Comparison of ENCODE assay signal across 9 cellular contexts in the genomic region with DNA sequence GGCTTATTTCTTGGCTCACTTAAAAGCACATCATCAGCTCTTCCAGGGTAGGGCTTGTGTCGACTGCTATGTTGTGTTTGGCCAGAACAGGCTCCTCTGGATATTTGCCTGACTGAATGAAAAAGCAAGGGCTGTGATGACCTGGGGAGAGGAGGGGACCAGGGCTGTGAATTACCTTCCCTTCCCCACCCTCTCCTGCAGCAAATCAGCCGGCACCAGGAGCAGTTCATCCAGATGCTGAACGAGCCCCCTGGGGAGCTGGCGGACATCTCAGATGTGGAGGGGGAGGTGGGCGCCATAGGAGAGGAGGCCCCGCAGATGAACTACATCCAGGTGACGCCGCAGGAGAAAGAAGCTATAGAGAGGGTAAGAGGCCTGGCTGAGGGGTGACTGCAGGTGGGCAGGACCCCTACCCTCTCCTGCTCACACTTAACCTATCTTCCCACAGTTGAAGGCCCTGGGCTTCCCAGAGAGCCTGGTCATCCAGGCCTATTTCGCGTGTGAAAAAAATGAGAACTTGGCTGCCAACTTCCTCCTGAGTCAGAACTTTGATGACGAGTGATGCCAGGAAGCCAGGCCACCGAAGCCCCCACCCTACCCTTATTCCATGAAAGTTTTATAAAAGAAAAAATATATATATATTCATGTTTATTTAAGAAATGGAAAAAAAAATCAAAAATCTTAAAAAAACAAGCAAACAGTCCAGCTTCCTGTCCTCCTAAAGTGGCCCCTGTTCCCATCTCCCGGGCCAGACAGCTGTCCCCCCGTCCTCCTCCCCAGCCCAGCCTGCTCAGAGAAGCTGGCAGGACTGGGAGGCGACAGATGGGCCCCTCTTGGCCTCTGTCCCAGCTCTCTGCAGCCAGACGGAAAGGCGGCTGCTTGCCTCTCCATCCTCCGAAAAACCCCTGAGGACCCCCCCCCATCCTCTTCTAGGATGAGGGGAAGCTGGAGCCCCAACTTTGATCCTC. TPM values are rescaled to one million over a fixed set of nuclear protein-coding genes. Genes with fewer than 3 reads are reported as not detected.
DNase-seq lines count a peak whose midpoint lies in the region; ATAC-seq, FAIRE-seq and TF ChIP-seq lines count a peak whose summit lies in the region.
"Had no signal": no experiment of that assay in that cellular context is flagged by ENCODE, and none has a peak within 500 bp of the region (broad histone marks: within the 10 kb centered on the region; RNA-seq: fewer than 3 reads in every experiment).

No MANE protein-coding gene starts in this region.

- no peak for ATAC-seq in HG02852 (IDR thresholded peaks at IDR 0.05; ENCODE audit: unreplicated experiment)
- ATAC-seq in HG02938 (IDR thresholded peaks at IDR 0.05; ENCODE audit: unreplicated experiment) = no peak

- FAIRE-seq in GM12891 (lab: Jason Lieb, UNC) = no peak

- TF ChIP-seq POLR2A in GM12891 (IDR thresholded peaks at IDR 0.05; ENCODE audit: low read depth, low read length) = no peak

- DNase-seq in EL = peak; percentile 83
- peak; percentile 86 for DNase-seq in NCI-H82 treated with DMSO at 0.1 percent for 48 hours (lab: John Stamatoyannopoulos, UW; ENCODE audit: unreplicated experiment)
- peak; percentile 78 to 92 for DNase-seq in dermis microvascular lymphatic vessel endothelial cell (ENCODE audit: low read depth in 2 of 2)
- DNase-seq in nucleus accumbens (lab: John Stamatoyannopoulos, UW) = peak in 50 of 56 donors; percentile 2 to 75 (median 50)
- no peak for DNase-seq in SIG-M5 treated with dmso at 0.1 percent for 504 hours (lab: John Stamatoyannopoulos, UW; ENCODE audit: unreplicated experiment)
- DNase-seq in GM12891 (ENCODE audit: insufficient read length, low spot score) = no peak
- DNase-seq: activated naive CD8-positive, alpha-beta T cell treated with anti-CD3 and anti-CD28 coated beads, Interleukin-2, amount 10 ng/mL, durations not matched to agents 7 days and 5 days had no signal

TF ChIP-seq in GM12891, 5 proteins besides CTCF, POLR2A, EP300 and RAD21:
- TF ChIP-seq TAF1 (IDR thresholded peaks at IDR 0.05; ENCODE audit: low read depth, low read length) = no peak
- no peak for TF ChIP-seq POU2F2 (IDR thresholded peaks at IDR 0.05; ENCODE audit: low read depth, low read length)
- no peak for TF ChIP-seq PAX5 (IDR thresholded peaks at IDR 0.05; ENCODE audit: insufficient read depth, low read length, severe bottlenecking)
- no peak for TF ChIP-seq SPI1 (IDR thresholded peaks at IDR 0.05; ENCODE audit: low read depth, low read length)
- no peak; the same call in none of the 2 replicates for TF ChIP-seq POLR2AphosphoS5 (IDR thresholded peaks at IDR 0.05; ENCODE audit: low read depth, low read length)

RNA-seq across cellular contexts. Expression of gene GADD45GIP1, which starts 4.3 kb away (rescaled TPM):
- 17.6 and 24.0 TPM in 2 replicates for total RNA-seq in dermis microvascular lymphatic vessel endothelial cell
- polyA plus RNA-seq in GM12891 (2012; ENCODE audit: low read depth, missing spikeins) = 38.0 TPM

RNA-seq across cellular contexts. Expression of gene RAD23A, which starts 7.1 kb away (rescaled TPM):
- 52.4 and 59.2 TPM in 2 replicates for total RNA-seq in dermis microvascular lymphatic vessel endothelial cell
- 108 TPM for polyA plus RNA-seq in GM12891 (2012; ENCODE audit: low read depth, missing spikeins)

RNA-seq across cellular contexts. Expression of gene CALR, which starts 14.4 kb away (rescaled TPM):
- total RNA-seq in dermis microvascular lymphatic vessel endothelial cell = 1,348 and 1,401 TPM in 2 replicates
- polyA plus RNA-seq in GM12891 (2012; ENCODE audit: low read depth, missing spikeins) = 578 TPM

RNA-seq across cellular contexts. Expression of gene DAND5, which starts 16.6 kb away (rescaled TPM):
- total RNA-seq in dermis microvascular lymphatic vessel endothelial cell = 0.25 and 0.26 TPM in 2 replicates
- not detected for polyA plus RNA-seq in GM12891 (2012; ENCODE audit: low read depth, missing spikeins)
- total RNA-seq: activated naive CD8-positive, alpha-beta T cell treated with anti-CD3 and anti-CD28 coated beads, Interleukin-2, amount 10 ng/mL, durations not matched to agents 7 days and 5 days had no signal

RNA-seq across cellular contexts. Expression of gene FARSA, which starts 19.3 kb away (rescaled TPM):
- 44.6 and 49.3 TPM in 2 replicates for total RNA-seq in dermis microvascular lymphatic vessel endothelial cell
- polyA plus RNA-seq in GM12891 (2012; ENCODE audit: low read depth, missing spikeins) = 73.3 TPM

Comparison
In these comparisons a context has a peak if more than half of its experiments do, and no peak if none do; other contexts are left out.
1. DNase-seq: peak in EL (single experiment), NCI-H82 treated with DMSO at 0.1 percent for 48 hours (single experiment), dermis microvascular lymphatic vessel endothelial cell (2 of 2) and nucleus accumbens (50 of 56); none in SIG-M5 treated with dmso at 0.1 percent for 504 hours (single experiment) and GM12891 (single experiment).